ENCODE assay signal across 22 cellular contexts in the genomic region with DNA sequence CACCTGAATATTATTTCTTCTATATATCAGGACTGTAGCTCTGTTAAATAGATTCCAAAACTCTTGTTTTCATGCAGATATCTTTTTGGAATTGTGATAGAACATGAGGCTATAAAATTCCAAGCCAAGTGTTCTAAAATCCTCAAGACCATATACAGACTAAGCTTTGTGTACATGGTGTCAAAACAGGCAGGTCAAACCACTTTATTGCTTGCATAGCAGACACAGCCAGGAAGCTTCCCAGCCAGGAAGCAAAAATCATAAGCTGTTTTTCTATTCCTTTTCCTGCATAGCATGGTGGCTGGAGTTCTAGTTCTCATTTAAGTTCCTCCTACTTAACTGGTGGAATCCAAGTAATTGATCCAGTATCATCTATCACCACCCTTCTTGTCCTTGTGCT.
"Had no signal": no experiment of that assay in that cellular context is flagged by ENCODE, and none has a peak within 500 bp of the region (broad histone marks: within the 10 kb centered on the region; RNA-seq: fewer than 3 reads in every experiment).

No MANE protein-coding gene starts in this region.

- H3K4me1 ChIP-seq: neural progenitor cell, psoas muscle, right lobe of liver, stomach, thyroid gland, tibial nerve, upper lobe of left lung, vagina had no signal

- H3K4me3 ChIP-seq: neural progenitor cell, ovary, psoas muscle, right lobe of liver, sigmoid colon, stomach, thoracic aorta, thyroid gland, tibial nerve, upper lobe of left lung, vagina had no signal

- H3K27me3 ChIP-seq: neural progenitor cell, ovary, right lobe of liver, sigmoid colon, stomach, thyroid gland, tibial nerve, upper lobe of left lung, vagina had no signal

- H3K27ac ChIP-seq: neural progenitor cell, ovary, psoas muscle, right lobe of liver, sigmoid colon, stomach, thoracic aorta, thyroid gland, tibial nerve, upper lobe of left lung, vagina had no signal

- H3K9me3 ChIP-seq: ovary, psoas muscle, right lobe of liver, sigmoid colon, thoracic aorta, thyroid gland, tibial nerve, upper lobe of left lung, vagina had no signal

- DNase-seq: natural killer cell; occipital lobe; ovary; psoas muscle; right cardiac atrium; right lobe of liver; sigmoid colon; small intestine; stimulated activated CD4-positive, alpha-beta T cell treated with anti-CD3 and anti-CD28 coated beads, Interleukin-15, amount 100 ng/mL, for 24 hours; stimulated activated CD4-positive, alpha-beta T cell treated with anti-CD3 and anti-CD28 coated beads, Interleukin-2, amount 100 ng/mL, for 24 hours; stimulated activated CD4-positive, alpha-beta T cell treated with anti-CD3 and anti-CD28 coated beads, Interleukin-2, amount 100 ng/mL, for 48 hours; stimulated activated CD4-positive, alpha-beta T cell treated with anti-CD3 and anti-CD28 coated beads, Interleukin-4, amount 100 ng/mL, for 24 hours; stimulated activated naive B cell treated with anti-CD40 and anti-IgM and Interleukin-4, amounts not matched to agents 10 μg/mL and 1 μg/mL and 100 μg/mL, for 72 hours; stimulated activated naive CD4-positive, alpha-beta T cell treated with Interleukin-2 at 50 U/mL for 16 hours; stomach; thyroid gland; trophoblast cell; upper lobe of left lung had no signal

- H3K36me3 ChIP-seq: neural progenitor cell, ovary, right lobe of liver, sigmoid colon, stomach, thoracic aorta, thyroid gland, tibial nerve, upper lobe of left lung, vagina had no signal
